ENCODE assay signal across 1 cellular context in genomic region chr2:195758846-195759245, GRCh38.
TF ChIP-seq lines count a peak whose summit lies in the region.

No MANE protein-coding gene starts in this region.

TF ChIP-seq in GM23338, 12 proteins besides CTCF, POLR2A, EP300 and RAD21:
- TF ChIP-seq REST (IDR thresholded peaks at IDR 0.05; ENCODE audit: unreplicated experiment) (no peak), EZH2phosphoT487 (IDR thresholded peaks at IDR 0.05; ENCODE audit: unreplicated experiment) (no peak), EZH2 (IDR thresholded peaks at IDR 0.05; ENCODE audit: low read depth, unreplicated experiment) (no peak), ZNF331 (CRISPR knock-in tag; IDR thresholded peaks at IDR 0.05; ENCODE audit: low read depth) (no peak), CREB1 (CRISPR knock-in tag; IDR thresholded peaks at IDR 0.05; ENCODE audit: low read depth) (no peak), NANOG (IDR thresholded peaks at IDR 0.05; ENCODE audit: borderline replicate concordance) (no peak), JUNB (IDR thresholded peaks at IDR 0.05; ENCODE audit: unreplicated experiment) (no peak), ZNF462 (CRISPR knock-in tag; IDR thresholded peaks at IDR 0.05) (no peak), ZNF114 (CRISPR knock-in tag; IDR thresholded peaks at IDR 0.05) (no peak), ETS1 (IDR thresholded peaks at IDR 0.05) (no peak), STAT1 (IDR thresholded peaks at IDR 0.05; ENCODE audit: unreplicated experiment) (no peak), POLR2AphosphoS5 (IDR thresholded peaks at IDR 0.05; ENCODE audit: low read depth) (no peak)
TF ChIP-seq in GM23338: peak in this region for 0.
